ENCODE assay signal across 8 cellular contexts in genomic region chr7:156655983-156656382, GRCh38.
"Had no signal": no experiment of that assay in that cellular context is flagged by ENCODE, and none has a peak within 500 bp of the region (broad histone marks: within the 10 kb centered on the region; RNA-seq: fewer than 3 reads in every experiment).

No MANE protein-coding gene starts in this region.

- H3K4me3 Mint-ChIP-seq: GM23338, H9, IgD-negative memory B cell had no signal

- H3K9me3 Mint-ChIP-seq: IgD-negative memory B cell had no signal

- H2AFZ ChIP-seq: GM23338 had no signal

- H3K4me2 ChIP-seq: GM23338 had no signal

- FAIRE-seq: H1, H54, HTR-8/SVneo had no signal

- DNase-seq: H9, HCEC 1CT, KBM-7 had no signal

- H3K4me3 ChIP-seq: GM23338 had no signal

- H3K27ac Mint-ChIP-seq: GM23338, IgD-negative memory B cell had no signal

- H3K4me1 Mint-ChIP-seq: IgD-negative memory B cell had no signal
